Comparison of ENCODE assay signal across 8 cellular contexts in the genomic region with DNA sequence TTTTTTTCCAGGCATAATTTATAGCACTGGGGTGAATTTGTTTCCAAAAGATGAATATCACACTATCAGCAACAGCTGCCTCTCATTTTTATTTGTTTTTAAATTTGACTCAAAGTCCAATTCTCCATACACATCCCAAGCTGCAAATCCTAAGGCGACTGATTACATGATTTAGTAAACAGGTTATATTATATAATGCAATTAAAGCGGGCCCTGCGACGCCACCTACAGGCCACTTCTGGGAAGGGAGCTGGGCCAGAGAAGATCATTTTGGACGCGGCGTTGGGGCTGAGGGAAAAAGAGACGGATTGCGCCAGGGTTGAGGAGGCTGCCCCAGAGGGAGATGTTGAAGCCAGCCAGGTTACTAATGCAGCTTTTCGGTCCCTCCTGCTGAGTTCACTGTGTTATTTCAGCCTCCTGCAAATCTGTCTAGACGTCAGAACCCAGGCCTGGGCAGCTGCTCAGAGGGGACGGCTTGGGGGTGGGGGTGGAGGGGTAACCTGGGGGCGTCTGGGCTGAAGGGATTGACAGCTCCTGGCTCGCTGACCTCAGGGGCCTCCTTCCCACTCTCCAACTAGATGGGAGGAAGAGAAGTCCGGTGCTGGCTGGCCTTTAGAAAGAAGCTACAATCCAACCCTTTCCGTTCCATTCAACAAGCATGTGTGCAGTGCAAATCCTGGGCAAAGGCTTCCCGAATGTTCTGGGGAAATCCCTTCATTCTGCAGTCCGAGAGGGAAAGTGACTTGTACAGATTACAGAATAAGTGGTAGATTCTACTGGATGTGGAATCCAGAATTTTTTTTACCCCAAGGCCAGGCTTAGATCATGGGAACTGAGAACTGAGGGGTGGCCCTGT.
DNase-seq lines count a peak whose midpoint lies in the region; ATAC-seq and TF ChIP-seq lines count a peak whose summit lies in the region.

No MANE protein-coding gene starts in this region.

- H3K9me3 Mint-ChIP-seq in activated T-cell treated with anti-CD3 and anti-CD28 coated beads, Interleukin-2, amount 50 U/mL, for 4 hours, result no peaks in the 10 kb centered on the region

- H3K36me3 Mint-ChIP-seq in activated T-cell treated with anti-CD3 and anti-CD28 coated beads, Interleukin-2, amount 50 U/mL, for 4 hours (ENCODE audit: insufficient read depth), result no peaks in the 10 kb centered on the region

- no peaks in the 10 kb centered on the region for H3K4me1 Mint-ChIP-seq in activated T-cell treated with anti-CD3 and anti-CD28 coated beads, Interleukin-2, amount 50 U/mL, for 4 hours (ENCODE audit: low read depth)

- peak overlapping the region; percentile 60 for H3K27ac ChIP-seq in vagina

- TF ChIP-seq POLR2A in vagina (IDR thresholded peaks at IDR 0.05), result no peak

- H3K9me3 ChIP-seq in vagina, result no peaks in the 10 kb centered on the region

- intact Hi-C loops in vagina (cut with DNase I), result no loop called here

- H3K4me1 ChIP-seq in vagina, result peaks cover 22% of the 10 kb centered on the region

- TF ChIP-seq CTCF in fibroblast of villous mesenchyme (IDR thresholded peaks at IDR 0.05; ENCODE audit: insufficient read depth, low read depth, low read length) (peak; percentile 93), vagina (IDR thresholded peaks at IDR 0.05) (peak; percentile 56 to 86 (median 82))

- H3K27me3 ChIP-seq in vagina, result no peaks in the 10 kb centered on the region

- H3K27me3 Mint-ChIP-seq in activated T-cell treated with anti-CD3 and anti-CD28 coated beads, Interleukin-2, amount 50 U/mL, for 4 hours (ENCODE audit: low read depth), result peaks cover 11% of the 10 kb centered on the region

- DNase-seq in CMK (ENCODE audit: low read depth) (peak; percentile 5), H4 (ENCODE audit: low spot score) (peak; percentile 31), NCI-H82 treated with DMSO at 0.1 percent for 48 hours (lab: John Stamatoyannopoulos, UW; ENCODE audit: unreplicated experiment) (peak; percentile 50), fibroblast of villous mesenchyme (ENCODE audit: low read depth) (peak; percentile 73), non-pigmented ciliary epithelial cell (ENCODE audit: low read depth) (peak; percentile 8), vagina (ENCODE audit: extremely low spot score in 2 of 2) (peak in 1 of 2 donors; percentile 94)
- DNase-seq in activated T-cell treated with anti-CD3 and anti-CD28 coated beads, Interleukin-2, amount 50 U/mL, for 4 hours, result peak; percentile 16
- DNase-seq in activated CD4-positive, CD25-positive, alpha-beta regulatory T cell (lab: John Stamatoyannopoulos, UW), result no peak

- H3K4me3 ChIP-seq in fibroblast of villous mesenchyme (ENCODE audit: low read depth, low read length) (no peak overlapping the region), vagina (no peak overlapping the region)

- H3K36me3 ChIP-seq in vagina, result no peaks in the 10 kb centered on the region

- peak in 1 of 2 donors; percentile 52 for ATAC-seq in activated T-cell treated with anti-CD3 and anti-CD28 coated beads, Interleukin-2, amount 50 U/mL, for 4 hours

- H3K4me3 Mint-ChIP-seq in activated T-cell treated with anti-CD3 and anti-CD28 coated beads, Interleukin-2, amount 50 U/mL, for 4 hours, result no peak overlapping the region

Comparison
In these comparisons a context has a peak if more than half of its experiments do, and no peak if none do; other contexts are left out.
1. DNase-seq: peak in CMK (single experiment), H4 (single experiment), NCI-H82 treated with DMSO at 0.1 percent for 48 hours (single experiment), activated T-cell treated with anti-CD3 and anti-CD28 coated beads, Interleukin-2, amount 50 U/mL, for 4 hours (single experiment), fibroblast of villous mesenchyme (single experiment) and non-pigmented ciliary epithelial cell (single experiment); none in activated CD4-positive, CD25-positive, alpha-beta regulatory T cell (0 of 4).